ENCODE assay signal across 27 cellular contexts in the genomic region with DNA sequence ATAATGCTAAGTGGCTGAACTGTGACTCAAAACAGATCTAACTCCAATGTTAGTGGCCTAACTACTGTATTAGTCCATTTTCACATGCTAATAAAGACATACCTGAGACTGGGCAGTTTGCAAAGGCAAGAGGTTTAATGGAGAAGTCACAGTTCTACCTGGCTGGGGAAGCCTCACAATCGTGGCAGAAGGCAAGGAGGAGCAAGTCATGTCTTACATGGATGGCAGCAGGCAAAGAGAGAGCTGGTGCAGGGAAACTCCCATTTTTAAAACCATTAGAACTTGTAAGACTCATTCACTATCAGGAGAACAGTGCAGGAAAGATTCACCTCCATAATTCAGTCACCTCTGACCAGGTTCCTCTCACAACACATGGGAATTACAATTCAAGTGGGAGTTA.
"Had no signal": no experiment of that assay in that cellular context is flagged by ENCODE, and none has a peak within 500 bp of the region (broad histone marks: within the 10 kb centered on the region; RNA-seq: fewer than 3 reads in every experiment).

No MANE protein-coding gene starts in this region.

- H3K9me3 ChIP-seq: colonic mucosa, esophagus squamous epithelium, gastroesophageal sphincter, heart left ventricle, left lung, lower lobe of right lung had no signal

- H3K4me3 Mint-ChIP-seq: dendritic cell treated with granulocyte-macrophage colony-stimulating factor and Interleukin-4, amounts not matched to agents 40 ng/mL and 50 ng/mL, for 4 days; effector memory CD8-positive, alpha-beta T cell; endodermal cell; immature natural killer cell; naive thymus-derived CD4-positive, alpha-beta T cell had no signal

- DNase-seq: colonic mucosa; cortex of kidney; effector CD8-positive, alpha-beta T cell; effector memory CD8-positive, alpha-beta T cell; endodermal cell; erythroblast; esophagus squamous epithelium; foreskin keratinocyte; heart left ventricle; hypothalamus; immature natural killer cell; left cardiac atrium; left lung; left ventricle myocardium superior; lower lobe of right lung; mesendoderm; midbrain; naive thymus-derived CD4-positive, alpha-beta T cell had no signal

- FAIRE-seq: endometrium, frontal cortex, islet of Langerhans, keratinocyte had no signal

- H3K4me2 ChIP-seq: hepatocyte had no signal

- ATAC-seq: effector memory CD8-positive, alpha-beta T cell; esophagus mucosa; foreskin keratinocyte; gastroesophageal sphincter; heart left ventricle; left cardiac atrium; left lung; left ventricle myocardium superior; lower lobe of right lung; naive thymus-derived CD4-positive, alpha-beta T cell had no signal

- H3K27ac Mint-ChIP-seq: dendritic cell treated with granulocyte-macrophage colony-stimulating factor and Interleukin-4, amounts not matched to agents 40 ng/mL and 50 ng/mL, for 4 days; endodermal cell; naive thymus-derived CD4-positive, alpha-beta T cell had no signal

- H3K4me1 ChIP-seq: colonic mucosa, esophagus squamous epithelium, foreskin keratinocyte, gastroesophageal sphincter, left lung, lower lobe of right lung had no signal

- H3K27me3 ChIP-seq: colonic mucosa, esophagus squamous epithelium, foreskin keratinocyte, gastroesophageal sphincter, heart left ventricle, hepatocyte, left lung had no signal

- H3K36me3 ChIP-seq: colonic mucosa, esophagus squamous epithelium, gastroesophageal sphincter, heart left ventricle, left lung, lower lobe of right lung had no signal

- H3K27ac ChIP-seq: colonic mucosa, epithelial cell of prostate, esophagus squamous epithelium, foreskin keratinocyte, gastroesophageal sphincter, heart left ventricle, hepatocyte, left lung, lower lobe of right lung had no signal

- H3K4me3 ChIP-seq: colonic mucosa, esophagus squamous epithelium, gastroesophageal sphincter, heart left ventricle, hepatocyte, left lung, lower lobe of right lung had no signal

- H3K9me3 Mint-ChIP-seq: dendritic cell treated with granulocyte-macrophage colony-stimulating factor and Interleukin-4, amounts not matched to agents 40 ng/mL and 50 ng/mL, for 4 days; immature natural killer cell had no signal

- H3K4me1 Mint-ChIP-seq: endodermal cell had no signal

- H2AFZ ChIP-seq: hepatocyte had no signal
